In the genomic region with DNA sequence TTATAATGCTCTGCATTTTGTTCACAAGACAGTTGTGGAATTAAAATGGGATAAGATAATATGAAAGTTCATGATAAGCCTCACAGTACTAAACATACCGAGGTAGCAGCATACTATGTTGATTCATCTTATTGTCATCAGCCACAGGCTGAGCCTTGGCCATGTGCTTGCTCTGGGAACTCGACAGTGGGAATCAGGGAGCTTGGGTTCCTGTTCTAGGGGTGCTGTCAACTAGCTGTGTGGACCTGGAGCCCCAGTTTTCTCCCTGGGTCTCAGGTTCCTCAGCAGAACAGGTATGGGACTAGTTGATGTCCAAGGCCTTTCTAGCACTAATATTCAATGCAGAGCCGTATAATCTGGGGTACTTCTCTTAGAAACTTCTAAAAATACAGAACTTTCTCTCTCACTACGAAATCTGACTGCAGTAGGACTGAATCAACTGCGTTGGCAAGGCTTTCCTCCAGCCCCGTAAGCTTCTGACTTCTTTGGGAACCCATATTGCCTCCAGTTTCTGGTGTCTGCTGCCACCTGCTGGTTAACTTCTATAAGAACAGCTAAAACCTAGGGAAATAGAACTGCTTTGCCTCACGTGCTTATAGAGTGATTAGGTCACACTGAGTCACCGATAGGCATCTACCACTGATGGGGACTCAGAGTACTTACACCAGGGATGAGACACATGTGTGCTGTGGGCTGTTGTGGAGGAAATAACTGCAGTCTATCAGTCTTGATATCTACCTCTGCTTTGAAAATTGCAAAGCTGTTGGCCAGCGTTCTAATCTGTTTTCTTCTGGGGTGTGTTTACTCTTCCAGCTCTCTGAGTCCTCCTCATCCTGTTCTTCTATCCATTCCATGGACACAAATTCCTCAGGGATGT, we compare ENCODE assay signal across 1 cellular context.
TF ChIP-seq lines count a peak whose summit lies in the region.

No MANE protein-coding gene starts in this region.

TF ChIP-seq in HEK293, 187 proteins besides CTCF, POLR2A, EP300 and RAD21 (continued from another document):
- TF ChIP-seq, protein P1, sequence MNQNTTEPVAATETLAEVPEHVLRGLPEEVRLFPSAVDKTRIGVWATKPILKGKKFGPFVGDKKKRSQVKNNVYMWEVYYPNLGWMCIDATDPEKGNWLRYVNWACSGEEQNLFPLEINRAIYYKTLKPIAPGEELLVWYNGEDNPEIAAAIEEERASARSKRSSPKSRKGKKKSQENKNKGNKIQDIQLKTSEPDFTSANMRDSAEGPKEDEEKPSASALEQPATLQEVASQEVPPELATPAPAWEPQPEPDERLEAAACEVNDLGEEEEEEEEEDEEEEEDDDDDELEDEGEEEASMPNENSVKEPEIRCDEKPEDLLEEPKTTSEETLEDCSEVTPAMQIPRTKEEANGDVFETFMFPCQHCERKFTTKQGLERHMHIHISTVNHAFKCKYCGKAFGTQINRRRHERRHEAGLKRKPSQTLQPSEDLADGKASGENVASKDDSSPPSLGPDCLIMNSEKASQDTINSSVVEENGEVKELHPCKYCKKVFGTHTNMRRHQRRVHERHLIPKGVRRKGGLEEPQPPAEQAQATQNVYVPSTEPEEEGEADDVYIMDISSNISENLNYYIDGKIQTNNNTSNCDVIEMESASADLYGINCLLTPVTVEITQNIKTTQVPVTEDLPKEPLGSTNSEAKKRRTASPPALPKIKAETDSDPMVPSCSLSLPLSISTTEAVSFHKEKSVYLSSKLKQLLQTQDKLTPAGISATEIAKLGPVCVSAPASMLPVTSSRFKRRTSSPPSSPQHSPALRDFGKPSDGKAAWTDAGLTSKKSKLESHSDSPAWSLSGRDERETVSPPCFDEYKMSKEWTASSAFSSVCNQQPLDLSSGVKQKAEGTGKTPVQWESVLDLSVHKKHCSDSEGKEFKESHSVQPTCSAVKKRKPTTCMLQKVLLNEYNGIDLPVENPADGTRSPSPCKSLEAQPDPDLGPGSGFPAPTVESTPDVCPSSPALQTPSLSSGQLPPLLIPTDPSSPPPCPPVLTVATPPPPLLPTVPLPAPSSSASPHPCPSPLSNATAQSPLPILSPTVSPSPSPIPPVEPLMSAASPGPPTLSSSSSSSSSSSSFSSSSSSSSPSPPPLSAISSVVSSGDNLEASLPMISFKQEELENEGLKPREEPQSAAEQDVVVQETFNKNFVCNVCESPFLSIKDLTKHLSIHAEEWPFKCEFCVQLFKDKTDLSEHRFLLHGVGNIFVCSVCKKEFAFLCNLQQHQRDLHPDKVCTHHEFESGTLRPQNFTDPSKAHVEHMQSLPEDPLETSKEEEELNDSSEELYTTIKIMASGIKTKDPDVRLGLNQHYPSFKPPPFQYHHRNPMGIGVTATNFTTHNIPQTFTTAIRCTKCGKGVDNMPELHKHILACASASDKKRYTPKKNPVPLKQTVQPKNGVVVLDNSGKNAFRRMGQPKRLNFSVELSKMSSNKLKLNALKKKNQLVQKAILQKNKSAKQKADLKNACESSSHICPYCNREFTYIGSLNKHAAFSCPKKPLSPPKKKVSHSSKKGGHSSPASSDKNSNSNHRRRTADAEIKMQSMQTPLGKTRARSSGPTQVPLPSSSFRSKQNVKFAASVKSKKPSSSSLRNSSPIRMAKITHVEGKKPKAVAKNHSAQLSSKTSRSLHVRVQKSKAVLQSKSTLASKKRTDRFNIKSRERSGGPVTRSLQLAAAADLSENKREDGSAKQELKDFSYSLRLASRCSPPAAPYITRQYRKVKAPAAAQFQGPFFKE (tag by site-specific recombination; IDR thresholded peaks at IDR 0.05; ENCODE audit: borderline replicate concordance) = no peak
- TF ChIP-seq SP2 (tag by site-specific recombination; IDR thresholded peaks at IDR 0.05) (no peak), ZFP37 (tag by site-specific recombination; IDR thresholded peaks at IDR 0.05) (peak; percentile 81), ZFHX2 (tag by site-specific recombination; conservative IDR thresholded peaks at IDR 0.05) (no peak), ZNF350 (tag by site-specific recombination; IDR thresholded peaks at IDR 0.05) (no peak), ZNF561 (tag by site-specific recombination; IDR thresholded peaks at IDR 0.05; ENCODE audit: borderline replicate concordance) (no peak), ZNF248 (tag by site-specific recombination; IDR thresholded peaks at IDR 0.05) (no peak), IKZF3 (tag by site-specific recombination; IDR thresholded peaks at IDR 0.05) (no peak), ZXDB (tag by site-specific recombination; IDR thresholded peaks at IDR 0.05) (no peak; the same call in 1 of the 2 replicates), HOXD13 (CRISPR knock-in tag; IDR thresholded peaks at IDR 0.05; ENCODE audit: borderline replicate concordance) (no peak), ZNF654 (tag by site-specific recombination; IDR thresholded peaks at IDR 0.05; ENCODE audit: low read depth) (peak; percentile 99), ZNF2 (tag by site-specific recombination; IDR thresholded peaks at IDR 0.05) (no peak), ZNF792 (tag by site-specific recombination; IDR thresholded peaks at IDR 0.05) (no peak), MZF1 (tag by site-specific recombination; IDR thresholded peaks at IDR 0.05; ENCODE audit: borderline replicate concordance) (no peak), ZNF544 (tag by site-specific recombination; IDR thresholded peaks at IDR 0.05) (no peak), ZNF140 (tag by site-specific recombination; IDR thresholded peaks at IDR 0.05) (no peak), ZNF501 (tag by site-specific recombination; IDR thresholded peaks at IDR 0.05) (0 out of 2 replicates have a peak, but pooled peaks have one; percentile 17), ZNF341 (tag by site-specific recombination; IDR thresholded peaks at IDR 0.05; ENCODE audit: low read depth) (no peak), SP7 (tag by site-specific recombination; IDR thresholded peaks at IDR 0.05) (peak; percentile 44; the same call in 1 of the 2 replicates), KLF10 (tag by site-specific recombination; IDR thresholded peaks at IDR 0.05) (no peak), ZNF621 (tag by site-specific recombination; IDR thresholded peaks at IDR 0.05) (no peak), ZFP41 (tag by site-specific recombination; IDR thresholded peaks at IDR 0.05; ENCODE audit: borderline replicate concordance) (no peak), ZNF221 (tag by site-specific recombination; IDR thresholded peaks at IDR 0.05; ENCODE audit: borderline replicate concordance) (no peak), ZEB2 (tag by site-specific recombination; IDR thresholded peaks at IDR 0.05) (peak; percentile 75; the same call in 1 of the 2 replicates), MYNN (tag by site-specific recombination; IDR thresholded peaks at IDR 0.05; ENCODE audit: borderline replicate concordance) (no peak), ZNF335 (tag by site-specific recombination; conservative IDR thresholded peaks at IDR 0.05) (no peak), ZNF585B (tag by site-specific recombination; IDR thresholded peaks at IDR 0.05) (no peak), YY2 (tag by site-specific recombination; IDR thresholded peaks at IDR 0.05) (no peak), FEZF1 (tag by site-specific recombination; IDR thresholded peaks at IDR 0.05) (no peak), ZNF146 (tag by site-specific recombination; IDR thresholded peaks at IDR 0.05) (no peak), SCRT1 (tag by site-specific recombination; IDR thresholded peaks at IDR 0.05; ENCODE audit: borderline replicate concordance) (no peak), KLF9 (tag by site-specific recombination; IDR thresholded peaks at IDR 0.05; ENCODE audit: low read depth) (no peak), ZNF202 (tag by site-specific recombination; IDR thresholded peaks at IDR 0.05; ENCODE audit: borderline replicate concordance) (no peak), ZNF112 (tag by site-specific recombination; IDR thresholded peaks at IDR 0.05) (no peak), ZNF133 (tag by site-specific recombination; IDR thresholded peaks at IDR 0.05) (no peak)
- TF ChIP-seq, protein P2, sequence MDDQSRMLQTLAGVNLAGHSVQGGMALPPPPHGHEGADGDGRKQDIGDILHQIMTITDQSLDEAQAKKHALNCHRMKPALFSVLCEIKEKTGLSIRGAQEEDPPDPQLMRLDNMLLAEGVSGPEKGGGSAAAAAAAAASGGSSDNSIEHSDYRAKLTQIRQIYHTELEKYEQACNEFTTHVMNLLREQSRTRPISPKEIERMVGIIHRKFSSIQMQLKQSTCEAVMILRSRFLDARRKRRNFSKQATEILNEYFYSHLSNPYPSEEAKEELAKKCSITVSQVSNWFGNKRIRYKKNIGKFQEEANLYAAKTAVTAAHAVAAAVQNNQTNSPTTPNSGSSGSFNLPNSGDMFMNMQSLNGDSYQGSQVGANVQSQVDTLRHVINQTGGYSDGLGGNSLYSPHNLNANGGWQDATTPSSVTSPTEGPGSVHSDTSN (CRISPR knock-in tag; IDR thresholded peaks at IDR 0.05) = no peak
- TF ChIP-seq, protein P3, sequence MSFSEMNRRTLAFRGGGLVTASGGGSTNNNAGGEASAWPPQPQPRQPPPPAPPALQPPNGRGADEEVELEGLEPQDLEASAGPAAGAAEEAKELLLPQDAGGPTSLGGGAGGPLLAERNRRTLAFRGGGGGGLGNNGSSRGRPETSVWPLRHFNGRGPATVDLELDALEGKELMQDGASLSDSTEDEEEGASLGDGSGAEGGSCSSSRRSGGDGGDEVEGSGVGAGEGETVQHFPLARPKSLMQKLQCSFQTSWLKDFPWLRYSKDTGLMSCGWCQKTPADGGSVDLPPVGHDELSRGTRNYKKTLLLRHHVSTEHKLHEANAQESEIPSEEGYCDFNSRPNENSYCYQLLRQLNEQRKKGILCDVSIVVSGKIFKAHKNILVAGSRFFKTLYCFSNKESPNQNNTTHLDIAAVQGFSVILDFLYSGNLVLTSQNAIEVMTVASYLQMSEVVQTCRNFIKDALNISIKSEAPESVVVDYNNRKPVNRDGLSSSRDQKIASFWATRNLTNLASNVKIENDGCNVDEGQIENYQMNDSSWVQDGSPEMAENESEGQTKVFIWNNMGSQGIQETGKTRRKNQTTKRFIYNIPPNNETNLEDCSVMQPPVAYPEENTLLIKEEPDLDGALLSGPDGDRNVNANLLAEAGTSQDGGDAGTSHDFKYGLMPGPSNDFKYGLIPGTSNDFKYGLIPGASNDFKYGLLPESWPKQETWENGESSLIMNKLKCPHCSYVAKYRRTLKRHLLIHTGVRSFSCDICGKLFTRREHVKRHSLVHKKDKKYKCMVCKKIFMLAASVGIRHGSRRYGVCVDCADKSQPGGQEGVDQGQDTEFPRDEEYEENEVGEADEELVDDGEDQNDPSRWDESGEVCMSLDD (tag by site-specific recombination; IDR thresholded peaks at IDR 0.05) = no peak
- TF ChIP-seq, protein P4, sequence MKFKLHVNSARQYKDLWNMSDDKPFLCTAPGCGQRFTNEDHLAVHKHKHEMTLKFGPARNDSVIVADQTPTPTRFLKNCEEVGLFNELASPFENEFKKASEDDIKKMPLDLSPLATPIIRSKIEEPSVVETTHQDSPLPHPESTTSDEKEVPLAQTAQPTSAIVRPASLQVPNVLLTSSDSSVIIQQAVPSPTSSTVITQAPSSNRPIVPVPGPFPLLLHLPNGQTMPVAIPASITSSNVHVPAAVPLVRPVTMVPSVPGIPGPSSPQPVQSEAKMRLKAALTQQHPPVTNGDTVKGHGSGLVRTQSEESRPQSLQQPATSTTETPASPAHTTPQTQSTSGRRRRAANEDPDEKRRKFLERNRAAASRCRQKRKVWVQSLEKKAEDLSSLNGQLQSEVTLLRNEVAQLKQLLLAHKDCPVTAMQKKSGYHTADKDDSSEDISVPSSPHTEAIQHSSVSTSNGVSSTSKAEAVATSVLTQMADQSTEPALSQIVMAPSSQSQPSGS (tag by site-specific recombination; IDR thresholded peaks at IDR 0.05; ENCODE audit: low read depth) = peak; percentile 66; the same call in 1 of the 2 replicates
- TF ChIP-seq, protein P5, sequence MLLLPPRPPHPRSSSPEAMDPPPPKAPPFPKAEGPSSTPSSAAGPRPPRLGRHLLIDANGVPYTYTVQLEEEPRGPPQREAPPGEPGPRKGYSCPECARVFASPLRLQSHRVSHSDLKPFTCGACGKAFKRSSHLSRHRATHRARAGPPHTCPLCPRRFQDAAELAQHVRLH (tag by site-specific recombination; IDR thresholded peaks at IDR 0.05) = no peak
TF ChIP-seq in HEK293: peak in this region for 19.
